Comparison of ENCODE assay signal across 1 cellular context in the genomic region with DNA sequence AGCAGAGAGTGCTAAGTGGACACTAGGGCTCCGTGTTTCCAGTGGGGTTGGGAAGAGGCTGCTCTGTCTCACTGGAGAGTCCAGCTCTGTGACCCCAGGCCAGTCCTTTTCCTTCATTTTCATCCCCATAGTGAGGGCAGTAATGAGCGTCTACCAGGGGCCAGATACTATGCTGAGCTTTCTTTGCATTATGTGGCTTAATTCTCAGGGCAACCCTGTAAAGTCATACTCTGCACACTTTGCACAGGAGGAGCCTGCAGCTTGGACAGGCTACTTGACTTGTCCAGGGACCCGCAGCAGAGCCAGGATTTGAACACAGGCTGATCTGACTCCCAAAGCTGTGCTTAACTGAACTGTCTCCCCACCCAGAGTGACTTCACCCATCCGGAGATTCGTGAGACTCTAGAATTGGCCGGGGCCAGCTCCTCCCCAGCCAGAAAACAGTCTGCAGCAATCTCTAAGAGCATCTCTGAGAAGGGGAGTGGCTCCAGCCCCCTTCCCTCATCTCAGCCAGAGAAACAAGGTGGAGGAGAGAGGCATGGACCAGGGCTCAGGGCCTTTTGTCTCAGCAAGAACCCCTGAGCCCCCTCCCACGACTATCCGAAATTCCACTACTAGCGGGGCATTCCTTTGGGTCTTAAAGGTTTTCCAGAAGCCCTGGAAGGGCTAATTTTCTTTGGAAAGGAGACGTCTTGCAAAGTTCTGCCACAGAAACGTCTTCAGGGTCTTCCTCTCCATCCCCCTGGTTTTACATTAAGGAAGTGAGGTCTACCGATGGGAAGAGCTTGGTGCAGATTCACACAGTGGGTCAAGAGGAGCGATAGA.
TF ChIP-seq lines count a peak whose summit lies in the region.

No MANE protein-coding gene starts in this region.

TF ChIP-seq in HepG2, 621 proteins besides CTCF, POLR2A, EP300 and RAD21:
- TF ChIP-seq ZNF160 (CRISPR knock-in tag; IDR thresholded peaks at IDR 0.05) (no peak), EZH2 (conservative IDR thresholded peaks at IDR 0.05; ENCODE audit: low read depth, low read length) (0 out of 2 replicates have a peak, but pooled peaks have one; percentile 36), RFXANK (CRISPR knock-in tag; IDR thresholded peaks at IDR 0.05) (no peak), ARID4A (CRISPR knock-in tag; IDR thresholded peaks at IDR 0.05; ENCODE audit: borderline replicate concordance) (0 out of 2 replicates have a peak, but pooled peaks have one; percentile 27), ZNF3 (CRISPR knock-in tag; IDR thresholded peaks at IDR 0.05) (no peak)
- TF ChIP-seq, protein P1, sequence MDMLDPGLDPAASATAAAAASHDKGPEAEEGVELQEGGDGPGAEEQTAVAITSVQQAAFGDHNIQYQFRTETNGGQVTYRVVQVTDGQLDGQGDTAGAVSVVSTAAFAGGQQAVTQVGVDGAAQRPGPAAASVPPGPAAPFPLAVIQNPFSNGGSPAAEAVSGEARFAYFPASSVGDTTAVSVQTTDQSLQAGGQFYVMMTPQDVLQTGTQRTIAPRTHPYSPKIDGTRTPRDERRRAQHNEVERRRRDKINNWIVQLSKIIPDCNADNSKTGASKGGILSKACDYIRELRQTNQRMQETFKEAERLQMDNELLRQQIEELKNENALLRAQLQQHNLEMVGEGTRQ (IDR thresholded peaks at IDR 0.05; ENCODE audit: low read depth, low read length) = no peak
- TF ChIP-seq, protein P1 (CRISPR knock-in tag; IDR thresholded peaks at IDR 0.05; ENCODE audit: borderline replicate concordance) = no peak
